In genomic region chr2:61538920-61539559, GRCh38 we compare ENCODE assay signal across 7 cellular contexts. TPM values are rescaled to one million over a fixed set of nuclear protein-coding genes. Genes with fewer than 3 reads are reported as not detected.
A peak's percentile ranks its signal among the peaks of the same experiment; 100 is the strongest.
DNase-seq lines count a peak whose midpoint lies in the region; ATAC-seq, FAIRE-seq and TF ChIP-seq lines count a peak whose summit lies in the region.

No MANE protein-coding gene starts in this region.

- intact Hi-C loops in lower lobe of right lung (cut with DNase I), result no loop called here

- H3K4me1 ChIP-seq in lower lobe of right lung, result peaks cover 27% of the 10 kb centered on the region

- no peaks in the 10 kb centered on the region for H3K36me3 ChIP-seq in bronchial epithelial cell (ENCODE audit: control insufficient read depth, insufficient read depth, low read length)
- no peaks in the 10 kb centered on the region for H3K36me3 ChIP-seq in lower lobe of right lung

- H3K27ac ChIP-seq in lower lobe of right lung, result peak overlapping the region; percentile 96

- no peaks in the 10 kb centered on the region for H3K9me3 ChIP-seq in lower lobe of right lung

- H3K4me3 ChIP-seq in bronchial epithelial cell (ENCODE audit: low read depth, low read length) (peak overlapping the region; percentile 90), lower lobe of right lung (peak overlapping the region; percentile 69)

- no peak for FAIRE-seq in bronchial epithelial cell (lab: Jason Lieb, UNC)

- DNase-seq in NCI-H128 (lab: John Stamatoyannopoulos, UW; ENCODE audit: unreplicated experiment) (peak; percentile 34), T-helper 2 cell (peak in 3 of 5 experiments; percentile 35 to 81 (median 36)), bronchial epithelial cell (ENCODE audit: low read depth) (peak; percentile 44), lower lobe of right lung (no peak)
- DNase-seq in stimulated activated CD4-positive, alpha-beta T cell treated with anti-CD3 and anti-CD28 coated beads, TNF-alpha, amount 100 ng/mL, for 48 hours (ENCODE audit: low read depth in 3 of 3), result peak; percentile 27 to 56 (median 27)

- ATAC-seq in GM19035 (IDR thresholded peaks at IDR 0.05; ENCODE audit: unreplicated experiment) (peak; percentile 0), lower lobe of right lung (peak in 1 of 2 donors; percentile 0), HG03175 (IDR thresholded peaks at IDR 0.05; ENCODE audit: unreplicated experiment) (no peak)

- H3K27me3 ChIP-seq in bronchial epithelial cell (ENCODE audit: control insufficient read depth, insufficient read depth, low read length), result no peaks in the 10 kb centered on the region
- H3K27me3 ChIP-seq in lower lobe of right lung (ENCODE audit: low read depth), result no peaks in the 10 kb centered on the region

- TF ChIP-seq CTCF in bronchial epithelial cell (IDR thresholded peaks at IDR 0.05; ENCODE audit: insufficient read depth, low read length, severe bottlenecking), result no peak
- no peak for TF ChIP-seq CTCF in lower lobe of right lung (IDR thresholded peaks at IDR 0.05)

RNA-seq across cellular contexts. Expression of gene XPO1, which starts 0.9 kb away (rescaled TPM):
- total RNA-seq in bronchial epithelial cell, result 140 and 154 TPM in 2 replicates
- total RNA-seq in lower lobe of right lung, result 111 TPM
